Comparison of ENCODE assay signal across 20 cellular contexts in the genomic region with DNA sequence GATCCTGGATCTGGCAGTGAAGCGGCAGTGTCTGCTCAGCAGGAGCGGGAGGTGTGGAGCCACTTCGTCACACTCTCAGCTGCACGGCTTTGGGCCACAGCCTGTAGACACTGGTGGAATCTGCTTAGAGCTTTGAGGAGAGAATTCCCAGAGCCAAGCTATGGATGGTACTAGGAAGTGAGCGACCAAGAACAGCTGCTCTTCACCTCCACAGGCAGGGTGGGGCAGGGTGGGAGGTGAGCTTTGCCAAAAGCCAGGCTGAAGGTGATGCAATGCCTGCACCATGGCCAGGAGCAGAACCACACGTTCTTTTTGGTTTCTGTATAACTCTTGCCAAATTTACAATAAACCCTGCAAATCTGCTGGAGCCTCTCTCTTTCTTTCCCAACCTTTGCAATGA.
"Had no signal": no experiment of that assay in that cellular context is flagged by ENCODE, and none has a peak within 500 bp of the region (broad histone marks: within the 10 kb centered on the region; RNA-seq: fewer than 3 reads in every experiment).

No MANE protein-coding gene starts in this region.

- DNase-seq: activated B cell treated with CpG ODN at 0.5 μM for 24 hours; activated CD4-positive, alpha-beta T cell treated with anti-CD3 and anti-CD28 coated beads, Interleukin-2, amount 50 U/mL, for 1 hour; activated CD8-positive, alpha-beta T cell treated with anti-CD3 and anti-CD28 coated beads for 36 hours; activated naive CD8-positive, alpha-beta T cell treated with anti-CD3 and anti-CD28 coated beads, Interleukin-2, amount 50 U/mL, for 24 hours; activated T-cell treated with anti-CD3 and anti-CD28 coated beads, Interleukin-2, amount 50 U/mL, for 4 hours; central memory CD4-positive, alpha-beta T cell; endodermal cell; kidney glomerular epithelial cell; left lung; naive B cell; nephron progenitor cell; ovary; retina; sigmoid colon; small intestine; stimulated activated CD4-positive, alpha-beta T cell treated with anti-CD3 and anti-CD28 coated beads, Interleukin-4, amount 100 ng/mL, for 24 hours; upper lobe of right lung had no signal

- H3K27ac ChIP-seq: breast epithelium, esophagus muscularis mucosa, left lung, ovary, sigmoid colon, upper lobe of right lung had no signal

- H3K4me1 ChIP-seq: breast epithelium, esophagus muscularis mucosa, left lung, upper lobe of right lung had no signal

- ATAC-seq: activated CD8-positive, alpha-beta T cell treated with anti-CD3 and anti-CD28 coated beads for 36 hours; activated naive CD8-positive, alpha-beta T cell treated with anti-CD3 and anti-CD28 coated beads, Interleukin-2, amount 50 U/mL, for 24 hours; activated T-cell treated with anti-CD3 and anti-CD28 coated beads, Interleukin-2, amount 50 U/mL, for 4 hours; activated T-helper 17 cell treated with anti-CD3 and anti-CD28 coated beads, Interleukin-2, amount 50 U/mL, for 72 hours had no signal

- H3K27me3 ChIP-seq: breast epithelium, left lung, ovary, sigmoid colon, upper lobe of right lung had no signal

- H3K4me3 ChIP-seq: breast epithelium, esophagus muscularis mucosa, left lung, ovary, sigmoid colon, upper lobe of right lung had no signal

- H3K36me3 ChIP-seq: breast epithelium, esophagus muscularis mucosa, left lung, ovary, sigmoid colon, upper lobe of right lung had no signal

- H3K9me3 ChIP-seq: breast epithelium, esophagus muscularis mucosa, left lung, ovary, sigmoid colon, upper lobe of right lung had no signal
